ENCODE assay signal across 27 cellular contexts in the genomic region with DNA sequence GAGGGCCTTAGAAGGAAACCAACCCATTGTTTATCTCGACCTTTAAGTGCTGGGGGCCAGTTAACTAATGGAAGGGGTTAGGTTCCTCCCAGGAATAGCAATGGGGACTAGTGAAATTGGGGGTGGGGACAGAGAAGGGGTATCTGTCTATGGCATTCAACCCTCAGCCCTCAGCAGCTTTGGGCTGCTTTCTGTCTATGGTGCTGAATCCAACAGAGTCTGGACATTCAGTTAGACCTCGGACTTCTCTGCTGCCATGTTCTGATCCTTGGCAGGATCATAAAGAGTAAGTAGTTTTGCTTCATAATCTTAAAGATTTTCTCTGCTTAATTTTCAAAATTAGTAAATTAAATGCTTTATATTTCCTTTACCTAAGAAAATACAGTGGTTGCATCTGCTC. TPM values are rescaled to one million over a fixed set of nuclear protein-coding genes. Genes with fewer than 3 reads are reported as not detected.
"Had no signal": no experiment of that assay in that cellular context is flagged by ENCODE, and none has a peak within 500 bp of the region (broad histone marks: within the 10 kb centered on the region; RNA-seq: fewer than 3 reads in every experiment).

No MANE protein-coding gene starts in this region.

- H3K27ac ChIP-seq: left ventricle myocardium inferior, ovary, right atrium auricular region, right lobe of liver, tibial nerve, uterus had no signal

- H3K4me3 ChIP-seq: left ventricle myocardium inferior, lung, ovary, right atrium auricular region, right lobe of liver, smooth muscle cell, tibial nerve, uterus had no signal

- DNase-seq: islet precursor cell; left ventricle myocardium inferior; mesendoderm; naive B cell; natural killer cell; nephron progenitor cell; ovary; right lobe of liver; stimulated activated CD4-positive, alpha-beta T cell treated with anti-CD3 and anti-CD28 coated beads, Interleukin-1b, Interleukin-23, amount 100 ng/mL, for 48 hours; stimulated activated CD4-positive, alpha-beta T cell treated with anti-CD3 and anti-CD28 coated beads, Interleukin-2, amount 100 ng/mL, for 48 hours; stimulated activated CD4-positive, alpha-beta T cell treated with anti-CD3 and anti-CD28 coated beads, Interleukin-4, amount 100 ng/mL, for 4 hours; stimulated activated CD8-positive, alpha-beta memory T cell treated with anti-CD3 and anti-CD28 coated beads, Interleukin-4, amount 100 ng/mL, for 48 hours; stimulated activated naive CD4-positive, alpha-beta T cell treated with Interleukin-2 at 50 U/mL for 16 hours; stimulated activated naive CD8-positive, alpha-beta T cell treated with anti-CD3 and anti-CD28 coated beads, Interleukin-15, amount 100 ng/mL, for 72 hours; substantia nigra; uterus had no signal

- H3K27ac Mint-ChIP-seq: mesothelial cell of epicardium; naive B cell; natural killer cell; nephron progenitor cell; progenitor cell of endocrine pancreas; stimulated activated memory B cell treated with anti-CD40 and anti-IgM and Interleukin-4, amounts not matched to agents 10 μg/mL and 1 μg/mL and 100 μg/mL, for 72 hours; stimulated activated naive CD8-positive, alpha-beta T cell treated with anti-CD3 and anti-CD28 coated beads, Interleukin-15, amount 100 ng/mL, for 72 hours; type B pancreatic cell had no signal

- H3K9me3 ChIP-seq: left ventricle myocardium inferior, ovary, right atrium auricular region, right lobe of liver, uterus had no signal

- H3K36me3 Mint-ChIP-seq: mesothelial cell of epicardium, natural killer cell, type B pancreatic cell had no signal

- H3K27me3 ChIP-seq: ovary had no signal

- H3K36me3 ChIP-seq: left ventricle myocardium inferior, ovary, right atrium auricular region, right lobe of liver, tibial nerve, uterus had no signal

- ATAC-seq: natural killer cell; right lobe of liver; stimulated activated memory B cell treated with anti-CD40 and anti-IgM and Interleukin-4, amounts not matched to agents 10 μg/mL and 1 μg/mL and 100 μg/mL, for 72 hours; stimulated activated naive CD8-positive, alpha-beta T cell treated with anti-CD3 and anti-CD28 coated beads, Interleukin-15, amount 100 ng/mL, for 72 hours had no signal

- H3K4me1 ChIP-seq: left ventricle myocardium inferior, right lobe of liver, uterus had no signal

- H3K9me3 Mint-ChIP-seq: mesothelial cell of epicardium, type B pancreatic cell had no signal

- H3K4me1 Mint-ChIP-seq: mesothelial cell of epicardium had no signal

- H3K4me3 Mint-ChIP-seq: mesothelial cell of epicardium; natural killer cell; nephron progenitor cell; stimulated activated memory B cell treated with anti-CD40 and anti-IgM and Interleukin-4, amounts not matched to agents 10 μg/mL and 1 μg/mL and 100 μg/mL, for 72 hours; stimulated activated naive CD8-positive, alpha-beta T cell treated with anti-CD3 and anti-CD28 coated beads, Interleukin-15, amount 100 ng/mL, for 72 hours; type B pancreatic cell had no signal

- H3K4me2 ChIP-seq: smooth muscle cell had no signal

RNA-seq across cellular contexts. Expression of a gene that starts 2.6 kb away (rescaled TPM):
- total RNA-seq: mononuclear cell, natural killer cell, pulmonary artery endothelial cell, skeletal muscle tissue, smooth muscle cell had no signal
- polyA plus RNA-seq: smooth muscle cell had no signal

RNA-seq across cellular contexts. Expression of a gene that starts 26.2 kb away (rescaled TPM):
- total RNA-seq: smooth muscle cell had no signal
